19 cellular contexts compared by ENCODE assay signal in the genomic region with DNA sequence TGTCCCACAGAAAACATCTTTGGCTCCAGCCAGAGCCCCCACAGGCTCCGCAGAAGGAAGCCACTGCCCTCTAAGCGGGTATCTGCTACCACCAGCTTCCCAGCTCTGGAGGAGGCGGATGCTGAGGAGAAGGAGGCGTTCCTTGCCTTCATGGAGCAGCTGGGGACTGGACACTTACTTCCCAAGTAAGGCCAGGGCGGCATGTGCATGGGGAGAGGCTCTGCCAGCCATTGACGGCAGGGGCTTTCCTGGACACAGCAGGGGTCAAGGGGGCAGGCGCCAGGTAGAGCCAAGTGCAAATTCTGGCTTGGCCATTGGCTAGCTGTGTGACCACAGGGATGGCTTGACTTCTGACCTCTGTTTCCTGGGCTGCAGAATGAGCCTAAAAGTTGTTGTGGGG. TPM values are rescaled to one million over a fixed set of nuclear protein-coding genes. Genes with fewer than 3 reads are reported as not detected.
"Had no signal": no experiment of that assay in that cellular context is flagged by ENCODE, and none has a peak within 500 bp of the region (broad histone marks: within the 10 kb centered on the region; RNA-seq: fewer than 3 reads in every experiment).

No MANE protein-coding gene starts in this region.

- H3K36me3 Mint-ChIP-seq: memory B cell; natural killer cell treated with Interleukin-12 subunit alpha and Interleukin-12 subunit beta and Interleukin-15 and Interleukin-18, amount 100 ng/mL, for 72 hours had no signal

- H3K4me3 Mint-ChIP-seq: effector memory CD8-positive, alpha-beta T cell; memory B cell; natural killer cell treated with Interleukin-12 subunit alpha and Interleukin-12 subunit beta and Interleukin-15 and Interleukin-18, amount 100 ng/mL, for 72 hours had no signal

- H3K4me3 ChIP-seq: left ventricle myocardium inferior, lower lobe of right lung, sigmoid colon, skin epidermis, stomach, thoracic aorta, transverse colon had no signal

- DNase-seq: effector memory CD8-positive, alpha-beta T cell; foreskin keratinocyte; kidney; left cardiac atrium; left ventricle myocardium inferior; lower lobe of right lung; midbrain; sigmoid colon; stimulated activated CD4-positive, alpha-beta T cell treated with anti-CD3 and anti-CD28 coated beads, Interleukin-12 subunit alpha, Interleukin-12 subunit beta, amount 100 ng/mL, for 4 hours; stimulated activated naive CD4-positive, alpha-beta T cell; stomach; substantia nigra had no signal

- H3K9me3 Mint-ChIP-seq: effector memory CD8-positive, alpha-beta T cell; memory B cell; natural killer cell treated with Interleukin-12 subunit alpha and Interleukin-12 subunit beta and Interleukin-15 and Interleukin-18, amount 100 ng/mL, for 72 hours had no signal

- H3K27me3 Mint-ChIP-seq: effector memory CD8-positive, alpha-beta T cell; memory B cell; natural killer cell treated with Interleukin-12 subunit alpha and Interleukin-12 subunit beta and Interleukin-15 and Interleukin-18, amount 100 ng/mL, for 72 hours had no signal

- H3K27ac ChIP-seq: foreskin keratinocyte, left ventricle myocardium inferior, lower lobe of right lung, sigmoid colon, skin epidermis, stomach, thoracic aorta, transverse colon had no signal

- H3K4me1 ChIP-seq: left ventricle myocardium inferior, lower lobe of right lung, sigmoid colon, stomach had no signal

- ATAC-seq: effector memory CD8-positive, alpha-beta T cell; foreskin keratinocyte; left cardiac atrium; lower lobe of right lung; natural killer cell treated with Interleukin-12 subunit alpha and Interleukin-12 subunit beta and Interleukin-15 and Interleukin-18, amount 100 ng/mL, for 72 hours had no signal

- FAIRE-seq: kidney had no signal

- H3K27ac Mint-ChIP-seq: effector memory CD8-positive, alpha-beta T cell; memory B cell had no signal

- H3K9me3 ChIP-seq: left ventricle myocardium inferior, lower lobe of right lung, sigmoid colon, stomach, thoracic aorta, transverse colon had no signal

- H3K36me3 ChIP-seq: left ventricle myocardium inferior, lower lobe of right lung, sigmoid colon, stomach, thoracic aorta, transverse colon had no signal

- H3K27me3 ChIP-seq: sigmoid colon, stomach, transverse colon had no signal

RNA-seq across cellular contexts. Expression of gene RAB44, which starts 17.8 kb away (rescaled TPM):
- total RNA-seq: epithelial cell of proximal tubule, foreskin keratinocyte, pulmonary artery endothelial cell had no signal
